10 cellular contexts compared by ENCODE assay signal in the genomic region with DNA sequence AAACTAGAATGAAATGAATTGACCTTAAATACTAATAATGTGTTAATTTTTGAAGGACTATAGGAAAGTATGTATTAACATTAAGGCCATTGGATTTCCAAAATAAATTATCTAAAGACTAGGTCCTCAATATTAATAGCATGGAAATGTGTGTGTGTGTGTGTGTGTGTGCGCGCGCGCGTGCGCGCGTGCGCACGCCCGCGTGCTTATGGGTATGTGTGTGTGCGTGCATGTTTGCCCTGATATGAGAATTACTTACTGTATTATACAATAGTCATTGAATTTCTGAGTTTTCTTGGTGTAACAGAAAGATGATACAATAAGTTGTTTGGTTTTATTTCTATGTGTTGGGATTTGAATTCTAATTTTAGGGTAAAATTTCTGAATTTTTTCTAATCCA.
"Had no signal": no experiment of that assay in that cellular context is flagged by ENCODE, and none has a peak within 500 bp of the region (broad histone marks: within the 10 kb centered on the region; RNA-seq: fewer than 3 reads in every experiment).

No MANE protein-coding gene starts in this region.

- H3K9ac ChIP-seq: GM23248 had no signal

- ATAC-seq: GM23338, HCT116 had no signal

- H3K36me3 ChIP-seq: HAP-1 had no signal

- DNase-seq: GM23248, GOT3, H7, H9, HCEC 1CT, HFFc6 had no signal

- H3K9me3 ChIP-seq: HAP-1 had no signal

- H3K4me1 ChIP-seq: HAP-1 had no signal

- H3K4me3 ChIP-seq: GM23248, GM23338, HAP-1 had no signal

- H3K27ac ChIP-seq: GM23248 had no signal

- H2AFZ ChIP-seq: GM23248 had no signal

- FAIRE-seq: H1 had no signal

- H3K4me2 ChIP-seq: GM23338 had no signal
